Comparison of ENCODE assay signal across 8 cellular contexts in genomic region chr1:20696397-20697333, GRCh38. TPM values are rescaled to one million over a fixed set of nuclear protein-coding genes. Genes with fewer than 3 reads are reported as not detected.
DNase-seq lines count a peak whose midpoint lies in the region; ATAC-seq and TF ChIP-seq lines count a peak whose summit lies in the region.

No MANE protein-coding gene starts in this region.

- no peaks in the 10 kb centered on the region for H3K36me3 Mint-ChIP-seq in CD4-positive, CD25-positive, alpha-beta regulatory T cell
- no peaks in the 10 kb centered on the region for H3K36me3 Mint-ChIP-seq in activated naive CD4-positive, alpha-beta T cell treated with anti-CD3 and anti-CD28 coated beads, Interleukin-2, amount 10 ng/mL, durations not matched to agents 7 days and 5 days

- peak; percentile 62 to 73 (median 69) for DNase-seq in CD4-positive, CD25-positive, alpha-beta regulatory T cell
- DNase-seq in NB4 (ENCODE audit: low read depth) (peak; percentile 91), SK-N-MC (ENCODE audit: low read depth, low spot score) (peak; percentile 5), germinal center (ENCODE audit: low spot score) (peak; percentile 89)
- peak; percentile 81 for DNase-seq in activated naive CD4-positive, alpha-beta T cell treated with anti-CD3 and anti-CD28 coated beads, Interleukin-2, amount 10 ng/mL, durations not matched to agents 7 days and 5 days

- peaks cover 10% of the 10 kb centered on the region for H3K4me1 ChIP-seq in CD4-positive, CD25-positive, alpha-beta regulatory T cell (ENCODE audit: control insufficient read depth, insufficient read depth, low read length, poor library complexity, severe bottlenecking)
- H3K4me1 ChIP-seq in neutrophil (ENCODE audit: control insufficient read depth in 1 of 2, insufficient read depth in 1 of 2, low read depth in 1 of 2, low read length in 1 of 2) (peaks cover 6 to 9% of the 10 kb centered on the region in 2 experiments), stomach smooth muscle (ENCODE audit: control insufficient read depth, insufficient read depth, low read length) (peaks cover 11% of the 10 kb centered on the region)

- TF ChIP-seq POLR2A in NB4 (IDR thresholded peaks at IDR 0.05; ENCODE audit: extremely low read depth, insufficient read length): no peak

- TF ChIP-seq CTCF in NB4 (IDR thresholded peaks at IDR 0.05; ENCODE audit: low read depth, low read length) (peak; percentile 73), neutrophil (IDR thresholded peaks at IDR 0.05) (peak; percentile 83)

- H3K9ac ChIP-seq in SK-N-MC (ENCODE audit: insufficient read length) (peak overlapping the region; percentile 48), stomach smooth muscle (ENCODE audit: low read length in 2 of 2) (peak overlapping the region; percentile 71 to 75)

- peak overlapping the region; percentile 51 for H3K4me3 ChIP-seq in CD4-positive, CD25-positive, alpha-beta regulatory T cell (ENCODE audit: low read depth, low read length)
- H3K4me3 ChIP-seq in NB4 (ENCODE audit: low read depth, low read length) (peak overlapping the region; percentile 52), SK-N-MC (peak overlapping the region; percentile 84), neutrophil (ENCODE audit: low read depth in 1 of 2, low read length in 1 of 2) (peak overlapping the region; percentile 63 to 80), stomach smooth muscle (ENCODE audit: low read length in 2 of 2) (peak overlapping the region; percentile 73 to 81)

- peaks cover 0 to 1% (median 0%) of the 10 kb centered on the region in 7 donors for H3K9me3 Mint-ChIP-seq in CD4-positive, CD25-positive, alpha-beta regulatory T cell
- no peaks in the 10 kb centered on the region for H3K9me3 Mint-ChIP-seq in activated naive CD4-positive, alpha-beta T cell treated with anti-CD3 and anti-CD28 coated beads, Interleukin-2, amount 10 ng/mL, durations not matched to agents 7 days and 5 days

- no peaks in the 10 kb centered on the region for H3K27me3 ChIP-seq in CD4-positive, CD25-positive, alpha-beta regulatory T cell (ENCODE audit: control insufficient read depth, insufficient read depth, low read length)
- H3K27me3 ChIP-seq in neutrophil (no peaks in the 10 kb centered on the region), stomach smooth muscle (ENCODE audit: control insufficient read depth in 1 of 2, insufficient read depth in 2 of 2, low read length in 2 of 2) (no peaks in the 10 kb centered on the region)

- CTCF ChIA-PET in activated naive CD4-positive, alpha-beta T cell treated with anti-CD3 and anti-CD28 coated beads, Interleukin-2, amount 10 ng/mL, durations not matched to agents 7 days and 5 days (lab: Charles Lee): interaction anchor here (0.7 to 4.5 kb wide), 22 partner anchors 10 to 536 kb away, joined by 3 to 51 read pairs (median 3); partner anchors contain the start of genes PINK1 and SH2D5

- H3K4me3 Mint-ChIP-seq in CD4-positive, CD25-positive, alpha-beta regulatory T cell: peak overlapping the region; percentile 86 to 96 (median 90)
- peak overlapping the region; percentile 81 for H3K4me3 Mint-ChIP-seq in activated naive CD4-positive, alpha-beta T cell treated with anti-CD3 and anti-CD28 coated beads, Interleukin-2, amount 10 ng/mL, durations not matched to agents 7 days and 5 days

- H3K4me1 Mint-ChIP-seq in CD4-positive, CD25-positive, alpha-beta regulatory T cell: peaks cover 0 to 8% (median 3%) of the 10 kb centered on the region in 4 donors
- H3K4me1 Mint-ChIP-seq in activated naive CD4-positive, alpha-beta T cell treated with anti-CD3 and anti-CD28 coated beads, Interleukin-2, amount 10 ng/mL, durations not matched to agents 7 days and 5 days: peaks cover 7% of the 10 kb centered on the region

- no peaks in the 10 kb centered on the region for H3K36me3 ChIP-seq in CD4-positive, CD25-positive, alpha-beta regulatory T cell (ENCODE audit: control insufficient read depth, insufficient read depth, low read length)
- H3K36me3 ChIP-seq in SK-N-MC (ENCODE audit: insufficient read depth, low read length) (no peaks in the 10 kb centered on the region), neutrophil (no peaks in the 10 kb centered on the region), stomach smooth muscle (ENCODE audit: control insufficient read depth in 2 of 2, insufficient read depth in 2 of 2, low read length in 2 of 2) (no peaks in the 10 kb centered on the region)

- peak overlapping the region in 2 of 3 donors; percentile 28 to 38 for H3K27ac Mint-ChIP-seq in CD4-positive, CD25-positive, alpha-beta regulatory T cell
- peak overlapping the region; percentile 42 for H3K27ac Mint-ChIP-seq in activated naive CD4-positive, alpha-beta T cell treated with anti-CD3 and anti-CD28 coated beads, Interleukin-2, amount 10 ng/mL, durations not matched to agents 7 days and 5 days

- H3K9me3 ChIP-seq in CD4-positive, CD25-positive, alpha-beta regulatory T cell (ENCODE audit: control insufficient read depth in 2 of 2, low read length in 2 of 2): no peaks in the 10 kb centered on the region
- H3K9me3 ChIP-seq in SK-N-MC (ENCODE audit: low read depth, low read length): no peaks in the 10 kb centered on the region
- no peaks in the 10 kb centered on the region for H3K9me3 ChIP-seq in neutrophil
- H3K9me3 ChIP-seq in stomach smooth muscle (ENCODE audit: control insufficient read depth in 2 of 2, low read length in 2 of 2): peaks cover 0 to 4% of the 10 kb centered on the region in 2 donors

- ATAC-seq in CD4-positive, CD25-positive, alpha-beta regulatory T cell (ENCODE audit: low read depth in 2 of 2): peak; percentile 87 to 92
- peak; percentile 77 for ATAC-seq in GM21723 (IDR thresholded peaks at IDR 0.05; ENCODE audit: unreplicated experiment)

- no peak overlapping the region for H3K27ac ChIP-seq in CD4-positive, CD25-positive, alpha-beta regulatory T cell (ENCODE audit: insufficient read depth, low read length, poor library complexity, severe bottlenecking)
- H3K27ac ChIP-seq in SK-N-MC (no peak overlapping the region), neutrophil (no peak overlapping the region), stomach smooth muscle (ENCODE audit: low read length) (peak overlapping the region; percentile 71)

- peaks cover 22% of the 10 kb centered on the region for H3K27me3 Mint-ChIP-seq in CD4-positive, CD25-positive, alpha-beta regulatory T cell
- H3K27me3 Mint-ChIP-seq in activated naive CD4-positive, alpha-beta T cell treated with anti-CD3 and anti-CD28 coated beads, Interleukin-2, amount 10 ng/mL, durations not matched to agents 7 days and 5 days: peaks cover 65% of the 10 kb centered on the region

RNA-seq across cellular contexts. Expression of gene KIF17, which starts 21.1 kb away (rescaled TPM):
- not detected for total RNA-seq in CD4-positive, CD25-positive, alpha-beta regulatory T cell
- polyA plus RNA-seq in CD4-positive, CD25-positive, alpha-beta regulatory T cell: not detected

RNA-seq across cellular contexts. Expression of gene DDOST, which starts 35.5 kb away (rescaled TPM):
- 103 TPM for total RNA-seq in CD4-positive, CD25-positive, alpha-beta regulatory T cell
- 100 to 1,000 TPM; 254 to 283 (median 259) TPM for polyA plus RNA-seq in CD4-positive, CD25-positive, alpha-beta regulatory T cell

RNA-seq across cellular contexts. Expression of gene SH2D5, which starts 35.8 kb away (rescaled TPM):
- total RNA-seq in CD4-positive, CD25-positive, alpha-beta regulatory T cell: not detected
- polyA plus RNA-seq in CD4-positive, CD25-positive, alpha-beta regulatory T cell: not detected

Comparison
In these comparisons a context has a peak if more than half of its experiments do, and no peak if none do; other contexts are left out.
1. DNase-seq: peak in every context shown above with its lines; median percentile 91 in NB4; 89 in germinal center; 81 in activated naive CD4-positive, alpha-beta T cell treated with anti-CD3 and anti-CD28 coated beads, Interleukin-2, amount 10 ng/mL, durations not matched to agents 7 days and 5 days; 69 in CD4-positive, CD25-positive, alpha-beta regulatory T cell; 5 in SK-N-MC.